21 cellular contexts compared by ENCODE assay signal in the genomic region with DNA sequence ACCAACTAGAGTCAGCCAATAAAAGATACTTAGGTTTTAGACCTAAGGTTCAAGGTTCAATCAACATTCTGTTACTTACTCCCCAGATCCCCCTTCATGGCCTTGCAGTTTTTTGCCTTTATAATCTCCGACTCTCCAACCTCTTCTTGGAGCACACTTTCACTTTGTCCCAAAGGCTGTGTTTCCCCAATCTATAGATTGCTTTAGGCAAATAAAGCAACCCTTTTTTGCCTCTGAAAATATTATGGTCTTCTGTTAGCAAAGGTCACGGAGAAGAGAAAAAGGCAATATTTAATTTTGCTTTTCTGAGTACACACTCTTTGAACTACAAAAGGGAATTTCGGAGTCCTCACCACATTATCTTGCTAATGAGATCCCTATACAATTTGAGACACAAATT.
"Had no signal": no experiment of that assay in that cellular context is flagged by ENCODE, and none has a peak within 500 bp of the region (broad histone marks: within the 10 kb centered on the region; RNA-seq: fewer than 3 reads in every experiment).

No MANE protein-coding gene starts in this region.

- H3K27ac ChIP-seq: PC-9, Peyer's patch, SJCRH30 had no signal

- H3K4me2 ChIP-seq: PC-9 had no signal

- DNase-seq: IMR-90, Karpas-422, KG1, MG63, NCI-H1092, NCI-H1105 treated with DMSO at 0.1 percent for 48 hours, NCI-H1417 treated with DMSO at 0.1 percent for 48 hours, NCI-H1694, NCI-H187 treated with DMSO at 0.1 percent for 48 hours, NCI-H2029 treated with DMSO at 0.1 percent for 48 hours, NCI-H2171 treated with DMSO at 0.1 percent for 48 hours, NCI-H524 treated with DMSO at 0.1 percent for 48 hours, NCI-H82, PC-9, Peyer's patch, SHP77 treated with DMSO at 0.1 percent for 48 hours, SJCRH30, T-helper 1 cell, T-helper 2 cell had no signal

- H3K9me3 ChIP-seq: MG63, Peyer's patch, SJCRH30 had no signal

- H3K27me3 ChIP-seq: MG63, Peyer's patch, SJCRH30 had no signal

- H3K4me1 ChIP-seq: Peyer's patch, SJCRH30 had no signal

- H3K36me3 ChIP-seq: MG63, Peyer's patch, SJCRH30 had no signal

- H2AFZ ChIP-seq: PC-9 had no signal

- H3K4me3 ChIP-seq: MG63, PC-9, Peyer's patch, SJCRH30 had no signal

- ATAC-seq: Right ventricle myocardium inferior, SK-N-SH treated with all-trans-retinoic acid at 6 μM for 48 hours had no signal
